In genomic region chr20:63831696-63832686, GRCh38 we compare ENCODE assay signal across 1 cellular context.
TF ChIP-seq lines count a peak whose summit lies in the region.

No MANE protein-coding gene starts in this region.

TF ChIP-seq in HepG2, 621 proteins besides CTCF, POLR2A, EP300 and RAD21 (continued from another document and continues in another):
- TF ChIP-seq ZNF580 (CRISPR knock-in tag; IDR thresholded peaks at IDR 0.05; ENCODE audit: borderline replicate concordance, low read depth) = no peak
- TF ChIP-seq NR1H2 (CRISPR knock-in tag; IDR thresholded peaks at IDR 0.05; ENCODE audit: borderline replicate concordance, low read depth) = peak; percentile 60
- TF ChIP-seq ZBTB21 (CRISPR knock-in tag; IDR thresholded peaks at IDR 0.05) = no peak
- TF ChIP-seq KLF6 (CRISPR knock-in tag; IDR thresholded peaks at IDR 0.05) = no peak
- peak; percentile 79 for TF ChIP-seq ZBTB7B (CRISPR knock-in tag; IDR thresholded peaks at IDR 0.05)
- TF ChIP-seq NCOR1 (IDR thresholded peaks at IDR 0.05; ENCODE audit: borderline replicate concordance, low read length) = no peak
- no peak for TF ChIP-seq SNRNP70 (IDR thresholded peaks at IDR 0.05; ENCODE audit: low read depth, low read length)
- no peak for TF ChIP-seq KDM4B (CRISPR knock-in tag; IDR thresholded peaks at IDR 0.05)
- 0 out of 2 replicates have a peak, but pooled peaks have one; percentile 17 for TF ChIP-seq ZNF788 (CRISPR knock-in tag; IDR thresholded peaks at IDR 0.05; ENCODE audit: borderline replicate concordance)
- no peak for TF ChIP-seq GABPA (IDR thresholded peaks at IDR 0.05; ENCODE audit: low read depth, low read length)
- TF ChIP-seq GABPA (CRISPR knock-in tag; IDR thresholded peaks at IDR 0.05; ENCODE audit: low read depth) = no peak
- TF ChIP-seq, protein P1, sequence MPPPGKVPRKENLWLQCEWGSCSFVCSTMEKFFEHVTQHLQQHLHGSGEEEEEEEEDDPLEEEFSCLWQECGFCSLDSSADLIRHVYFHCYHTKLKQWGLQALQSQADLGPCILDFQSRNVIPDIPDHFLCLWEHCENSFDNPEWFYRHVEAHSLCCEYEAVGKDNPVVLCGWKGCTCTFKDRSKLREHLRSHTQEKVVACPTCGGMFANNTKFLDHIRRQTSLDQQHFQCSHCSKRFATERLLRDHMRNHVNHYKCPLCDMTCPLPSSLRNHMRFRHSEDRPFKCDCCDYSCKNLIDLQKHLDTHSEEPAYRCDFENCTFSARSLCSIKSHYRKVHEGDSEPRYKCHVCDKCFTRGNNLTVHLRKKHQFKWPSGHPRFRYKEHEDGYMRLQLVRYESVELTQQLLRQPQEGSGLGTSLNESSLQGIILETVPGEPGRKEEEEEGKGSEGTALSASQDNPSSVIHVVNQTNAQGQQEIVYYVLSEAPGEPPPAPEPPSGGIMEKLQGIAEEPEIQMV (CRISPR knock-in tag; IDR thresholded peaks at IDR 0.05; ENCODE audit: low read depth) = peak; percentile 51; the same call in 1 of the 2 replicates
- TF ChIP-seq, protein P2, sequence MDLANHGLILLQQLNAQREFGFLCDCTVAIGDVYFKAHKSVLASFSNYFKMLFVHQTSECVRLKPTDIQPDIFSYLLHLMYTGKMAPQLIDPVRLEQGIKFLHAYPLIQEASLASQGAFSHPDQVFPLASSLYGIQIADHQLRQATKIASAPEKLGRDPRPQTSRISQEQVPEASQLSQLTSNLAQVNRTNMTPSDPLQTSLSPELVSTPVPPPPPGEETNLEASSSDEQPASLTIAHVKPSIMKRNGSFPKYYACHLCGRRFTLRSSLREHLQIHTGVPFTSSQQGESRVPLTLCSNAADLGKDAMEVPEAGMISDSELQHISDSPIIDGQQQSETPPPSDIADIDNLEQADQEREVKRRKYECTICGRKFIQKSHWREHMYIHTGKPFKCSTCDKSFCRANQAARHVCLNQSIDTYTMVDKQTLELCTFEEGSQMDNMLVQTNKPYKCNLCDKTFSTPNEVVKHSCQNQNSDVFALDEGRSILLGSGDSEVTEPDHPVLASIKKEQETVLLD (CRISPR knock-in tag; IDR thresholded peaks at IDR 0.05; ENCODE audit: low read depth) = no peak; the same call in 1 of the 2 replicates
- TF ChIP-seq THAP9 (CRISPR knock-in tag; IDR thresholded peaks at IDR 0.05; ENCODE audit: borderline replicate concordance) = no peak
- no peak for TF ChIP-seq BCL3 (CRISPR knock-in tag; IDR thresholded peaks at IDR 0.05)
- TF ChIP-seq, protein P3, sequence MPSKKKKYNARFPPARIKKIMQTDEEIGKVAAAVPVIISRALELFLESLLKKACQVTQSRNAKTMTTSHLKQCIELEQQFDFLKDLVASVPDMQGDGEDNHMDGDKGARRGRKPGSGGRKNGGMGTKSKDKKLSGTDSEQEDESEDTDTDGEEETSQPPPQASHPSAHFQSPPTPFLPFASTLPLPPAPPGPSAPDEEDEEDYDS (CRISPR knock-in tag; IDR thresholded peaks at IDR 0.05) = peak; percentile 34; the same call in 1 of the 2 replicates
- peak; percentile 44; the same call in 1 of the 2 replicates for TF ChIP-seq ZMYM3 (CRISPR knock-in tag; IDR thresholded peaks at IDR 0.05)
- TF ChIP-seq SRSF9 (IDR thresholded peaks at IDR 0.05; ENCODE audit: borderline replicate concordance, insufficient read depth, low read depth, low read length, poor library complexity, severe bottlenecking) = no peak
- TF ChIP-seq ZNF569 (CRISPR knock-in tag; IDR thresholded peaks at IDR 0.05; ENCODE audit: borderline replicate concordance) = no peak
- peak; percentile 71 for TF ChIP-seq MED1 (CRISPR knock-in tag; IDR thresholded peaks at IDR 0.05)
- TF ChIP-seq NFE2L2 (IDR thresholded peaks at IDR 0.05; ENCODE audit: low read length) = no peak
- peak; percentile 49; the same call in 1 of the 2 replicates for TF ChIP-seq PAXIP1 (CRISPR knock-in tag; conservative IDR thresholded peaks at IDR 0.05)
- TF ChIP-seq THAP11 (CRISPR knock-in tag; IDR thresholded peaks at IDR 0.05) = peak; percentile 34; the same call in 1 of the 2 replicates
- peak; percentile 78; the same call in 1 of the 2 replicates for TF ChIP-seq ZNF333 (CRISPR knock-in tag; IDR thresholded peaks at IDR 0.05; ENCODE audit: borderline replicate concordance)
- TF ChIP-seq ZNF10 (CRISPR knock-in tag; IDR thresholded peaks at IDR 0.05; ENCODE audit: borderline replicate concordance, low read depth) = no peak
- peak; percentile 84 for TF ChIP-seq TEAD3 (CRISPR knock-in tag; optimal IDR thresholded peaks at IDR 0.05; ENCODE audit: borderline replicate concordance)
- TF ChIP-seq, protein P4, sequence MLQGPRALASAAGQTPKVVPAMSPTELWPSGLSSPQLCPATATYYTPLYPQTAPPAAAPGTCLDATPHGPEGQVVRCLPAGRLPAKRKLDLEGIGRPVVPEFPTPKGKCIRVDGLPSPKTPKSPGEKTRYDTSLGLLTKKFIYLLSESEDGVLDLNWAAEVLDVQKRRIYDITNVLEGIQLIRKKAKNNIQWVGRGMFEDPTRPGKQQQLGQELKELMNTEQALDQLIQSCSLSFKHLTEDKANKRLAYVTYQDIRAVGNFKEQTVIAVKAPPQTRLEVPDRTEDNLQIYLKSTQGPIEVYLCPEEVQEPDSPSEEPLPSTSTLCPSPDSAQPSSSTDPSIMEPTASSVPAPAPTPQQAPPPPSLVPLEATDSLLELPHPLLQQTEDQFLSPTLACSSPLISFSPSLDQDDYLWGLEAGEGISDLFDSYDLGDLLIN (CRISPR knock-in tag; IDR thresholded peaks at IDR 0.05; ENCODE audit: borderline replicate concordance) = no peak
- TF ChIP-seq RFXAP (CRISPR knock-in tag; IDR thresholded peaks at IDR 0.05; ENCODE audit: borderline replicate concordance) = 0 out of 2 replicates have a peak, but pooled peaks have one; percentile 20
- TF ChIP-seq TIGD3 (CRISPR knock-in tag; IDR thresholded peaks at IDR 0.05; ENCODE audit: borderline replicate concordance) = 0 out of 2 replicates have a peak, but pooled peaks have one; percentile 76
- no peak for TF ChIP-seq CHD2 (IDR thresholded peaks at IDR 0.05; ENCODE audit: low read depth, low read length)
- no peak for TF ChIP-seq DMTF1 (CRISPR knock-in tag; IDR thresholded peaks at IDR 0.05)
- TF ChIP-seq SAP130 (CRISPR knock-in tag; IDR thresholded peaks at IDR 0.05; ENCODE audit: low read depth) = 0 out of 2 replicates have a peak, but pooled peaks have one; percentile 56
- TF ChIP-seq ZNF350 (CRISPR knock-in tag; IDR thresholded peaks at IDR 0.05; ENCODE audit: borderline replicate concordance, low read depth) = no peak
- TF ChIP-seq, protein P5, sequence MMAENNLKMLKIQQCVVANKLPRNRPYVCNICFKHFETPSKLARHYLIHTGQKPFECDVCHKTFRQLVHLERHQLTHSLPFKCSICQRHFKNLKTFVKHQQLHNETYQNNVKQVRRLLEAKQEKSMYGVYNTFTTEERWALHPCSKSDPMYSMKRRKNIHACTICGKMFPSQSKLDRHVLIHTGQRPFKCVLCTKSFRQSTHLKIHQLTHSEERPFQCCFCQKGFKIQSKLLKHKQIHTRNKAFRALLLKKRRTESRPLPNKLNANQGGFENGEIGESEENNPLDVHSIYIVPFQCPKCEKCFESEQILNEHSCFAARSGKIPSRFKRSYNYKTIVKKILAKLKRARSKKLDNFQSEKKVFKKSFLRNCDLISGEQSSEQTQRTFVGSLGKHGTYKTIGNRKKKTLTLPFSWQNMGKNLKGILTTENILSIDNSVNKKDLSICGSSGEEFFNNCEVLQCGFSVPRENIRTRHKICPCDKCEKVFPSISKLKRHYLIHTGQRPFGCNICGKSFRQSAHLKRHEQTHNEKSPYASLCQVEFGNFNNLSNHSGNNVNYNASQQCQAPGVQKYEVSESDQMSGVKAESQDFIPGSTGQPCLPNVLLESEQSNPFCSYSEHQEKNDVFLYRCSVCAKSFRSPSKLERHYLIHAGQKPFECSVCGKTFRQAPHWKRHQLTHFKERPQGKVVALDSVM (CRISPR knock-in tag; IDR thresholded peaks at IDR 0.05) = peak; percentile 19; the same call in 1 of the 2 replicates
- no peak for TF ChIP-seq FOXA3 (CRISPR knock-in tag; IDR thresholded peaks at IDR 0.05)
- TF ChIP-seq, protein P6, sequence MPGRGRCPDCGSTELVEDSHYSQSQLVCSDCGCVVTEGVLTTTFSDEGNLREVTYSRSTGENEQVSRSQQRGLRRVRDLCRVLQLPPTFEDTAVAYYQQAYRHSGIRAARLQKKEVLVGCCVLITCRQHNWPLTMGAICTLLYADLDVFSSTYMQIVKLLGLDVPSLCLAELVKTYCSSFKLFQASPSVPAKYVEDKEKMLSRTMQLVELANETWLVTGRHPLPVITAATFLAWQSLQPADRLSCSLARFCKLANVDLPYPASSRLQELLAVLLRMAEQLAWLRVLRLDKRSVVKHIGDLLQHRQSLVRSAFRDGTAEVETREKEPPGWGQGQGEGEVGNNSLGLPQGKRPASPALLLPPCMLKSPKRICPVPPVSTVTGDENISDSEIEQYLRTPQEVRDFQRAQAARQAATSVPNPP (CRISPR knock-in tag; IDR thresholded peaks at IDR 0.05) = 0 out of 2 replicates have a peak, but pooled peaks have one; percentile 38
- TF ChIP-seq BHLHE40 (IDR thresholded peaks at IDR 0.05; ENCODE audit: low read length) = no peak
- TF ChIP-seq SOX13 (IDR thresholded peaks at IDR 0.05) = no peak
- TF ChIP-seq SOX13 (CRISPR knock-in tag; conservative IDR thresholded peaks at IDR 0.05 in 1 of 2, IDR thresholded peaks at IDR 0.05 in 1 of 2) = no peak
